ENCODE assay signal across 30 cellular contexts in the genomic region with DNA sequence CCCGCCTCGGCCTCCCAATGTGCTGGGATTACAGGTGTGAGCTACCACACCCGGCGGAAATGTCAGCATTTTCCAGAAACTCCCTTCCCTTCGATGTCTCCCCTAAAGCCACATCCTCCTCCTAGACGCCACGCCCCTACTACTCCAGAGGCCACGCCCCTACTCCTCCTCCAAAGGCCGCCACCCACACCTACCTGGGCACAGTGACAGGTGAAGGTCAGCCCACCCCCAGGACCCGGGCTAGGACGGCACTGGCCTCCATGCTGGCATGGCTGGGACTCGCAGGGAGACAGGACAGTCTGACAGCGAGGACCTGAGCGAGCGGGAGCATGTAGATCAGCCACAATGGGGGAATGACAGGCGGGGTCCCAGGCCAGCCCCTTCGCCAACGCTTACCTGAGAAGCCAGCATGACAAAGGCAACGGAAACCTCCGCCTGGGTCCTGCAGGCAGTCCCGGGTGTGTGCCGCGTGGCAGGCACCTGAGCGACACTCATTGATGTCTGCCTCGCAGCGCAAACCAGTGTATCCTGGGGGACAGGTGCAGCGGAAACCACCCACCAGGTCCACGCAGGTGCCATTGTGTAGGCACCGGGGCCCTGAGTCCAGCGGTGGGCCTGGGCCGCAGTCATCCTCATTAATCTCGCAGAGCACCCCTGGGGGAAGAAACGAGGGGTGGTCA. TPM values are rescaled to one million over a fixed set of nuclear protein-coding genes. Genes with fewer than 3 reads are reported as not detected.
A peak's percentile ranks its signal among the peaks of the same experiment; 100 is the strongest.
DNase-seq lines count a peak whose midpoint lies in the region; ATAC-seq and TF ChIP-seq lines count a peak whose summit lies in the region.
"Had no signal": no experiment of that assay in that cellular context is flagged by ENCODE, and none has a peak within 500 bp of the region (broad histone marks: within the 10 kb centered on the region; RNA-seq: fewer than 3 reads in every experiment).

No MANE protein-coding gene starts in this region.

- in situ Hi-C loops in gastrocnemius medialis (cut with MboI; ENCODE audit: low sequenced_read_pairs in 4 of 4) = loop anchor here in 2 of 4 donors (5.0 to 10.0 kb wide), 2 partner anchors 86 to 379 kb away; no protein-coding TSS in a partner anchor

- no peak for TF ChIP-seq POLR2A in gastrocnemius medialis (IDR thresholded peaks at IDR 0.05)

- no peaks in the 10 kb centered on the region for H3K27me3 ChIP-seq in RWPE2 (ENCODE audit: insufficient read depth, poor library complexity, severe bottlenecking)
- peaks cover 0 to 9% (median 2%) of the 10 kb centered on the region in 3 donors for H3K27me3 ChIP-seq in gastrocnemius medialis
- H3K27me3 ChIP-seq: breast epithelium, ovary had no signal

- ATAC-seq in RWPE2 (ENCODE audit: low read depth) (no peak), esophagus mucosa (peak; percentile 27), gastrocnemius medialis (no peak)
- ATAC-seq: activated CD4-positive, CD25-positive, alpha-beta regulatory T cell treated with anti-CD3 and anti-CD28 coated beads, Interleukin-2, amount 50 U/mL, for 24 hours; heart left ventricle; K562; naive thymus-derived CD4-positive, alpha-beta T cell; PC-3 had no signal

- DNase-seq in NCI-H82 (lab: John Stamatoyannopoulos, UW) = peak; percentile 27
- no peak for DNase-seq in NCI-H82 treated with DMSO at 0.1 percent for 48 hours (lab: John Stamatoyannopoulos, UW; ENCODE audit: unreplicated experiment)
- DNase-seq in RWPE2 (ENCODE audit: low spot score) = peak; percentile 66
- no peak for DNase-seq in gastrocnemius medialis
- DNase-seq in posterior cingulate gyrus = no peak
- DNase-seq in dedifferentiated amniotic fluid mesenchymal stem cell (ENCODE audit: extremely low spot score) = no peak
- no peak for DNase-seq in superior temporal gyrus (ENCODE audit: extremely low spot score)
- DNase-seq: activated CD4-positive, alpha-beta T cell treated with anti-CD3 and anti-CD28 coated beads, Interleukin-2, amount 50 U/mL, for 48 hours; activated naive CD4-positive, alpha-beta T cell treated with anti-CD3 and anti-CD28 coated beads, Interleukin-2, amount 50 U/mL, for 16 hours; Calu3; DMS79; effector CD4-positive, alpha-beta T cell; erythroblast; naive thymus-derived CD4-positive, alpha-beta T cell; NCI-H1105; NCI-H187 treated with DMSO at 0.1 percent for 48 hours; NCI-H524; ovary; PC-3; SK-N-SH; stimulated activated naive CD4-positive, alpha-beta T cell treated with Interleukin-2 at 50 U/mL for 16 hours had no signal

- intact Hi-C loops in gastrocnemius medialis (cut with DNase I; ENCODE audit: low total_unique reads) (loop anchor here (5.0 kb wide), 1 partner anchor 74 kb away; no protein-coding TSS in a partner anchor), posterior cingulate gyrus (cut with DNase I) (no loop called here)

- H3K9me3 ChIP-seq in RWPE2 (ENCODE audit: severe bottlenecking) (no peaks in the 10 kb centered on the region), gastrocnemius medialis (no peaks in the 10 kb centered on the region)
- H3K9me3 ChIP-seq: breast epithelium, heart left ventricle, ovary, SK-N-SH had no signal

- H3K27ac ChIP-seq in RWPE2 (ENCODE audit: poor library complexity, severe bottlenecking) (no peak overlapping the region), gastrocnemius medialis (peak overlapping the region in 3 of 4 donors; percentile 10 to 31 (median 14))
- H3K27ac ChIP-seq: breast epithelium, ovary had no signal

- H3K36me3 ChIP-seq in RWPE2 (ENCODE audit: low read depth) = no peaks in the 10 kb centered on the region
- no peaks in the 10 kb centered on the region for H3K36me3 ChIP-seq in gastrocnemius medialis
- H3K36me3 ChIP-seq: breast epithelium, ovary had no signal

- H3K4me3 ChIP-seq in RWPE2 (ENCODE audit: severe bottlenecking) (no peak overlapping the region), gastrocnemius medialis (no peak overlapping the region)
- H3K4me3 ChIP-seq: K562, ovary, skin epidermis had no signal

- H3K4me1 ChIP-seq in RWPE2 (ENCODE audit: insufficient read depth, poor library complexity, severe bottlenecking) = no peaks in the 10 kb centered on the region
- H3K4me1 ChIP-seq in gastrocnemius medialis = peaks cover 0 to 4% of the 10 kb centered on the region in 2 donors
- H3K4me1 ChIP-seq: breast epithelium had no signal

- no peak for TF ChIP-seq CTCF in RWPE2 (IDR thresholded peaks at IDR 0.05; ENCODE audit: poor library complexity, severe bottlenecking)
- TF ChIP-seq CTCF in gastrocnemius medialis (IDR thresholded peaks at IDR 0.05 in 4 of 5, conservative IDR thresholded peaks at IDR 0.05 in 1 of 5) = no peak

RNA-seq across cellular contexts. Expression of a gene that starts 22.0 kb away (rescaled TPM):
- total RNA-seq in esophagus mucosa = 149 TPM
- total RNA-seq in gastrocnemius medialis = 10 to 100 TPM in 3 of 4 donors, 1 to 10 TPM in 1; 6.4 to 53.3 (median 32.7) TPM
- total RNA-seq: T-helper 1 cell treated with Interleukin-12 subunit alpha and Interleukin-12 subunit beta and Interleukin-4 antibody, amounts not matched to agents 30 ng/mL and 1 ng/mL, for 36 hours had no signal

RNA-seq across cellular contexts. Expression of a gene that starts 53.5 kb away (rescaled TPM):
- 34.6 TPM for total RNA-seq in esophagus mucosa
- total RNA-seq in gastrocnemius medialis = not detected
- total RNA-seq: A172; PC-3; T-helper 1 cell treated with Interleukin-12 subunit alpha and Interleukin-12 subunit beta and Interleukin-4 antibody, amounts not matched to agents 30 ng/mL and 1 ng/mL, for 36 hours; temporal lobe had no signal

Comparison
In these comparisons a context has a peak if more than half of its experiments do, and no peak if none do; other contexts are left out.
1. DNase-seq: peak in NCI-H82 (single experiment) and RWPE2 (single experiment); none in NCI-H82 treated with DMSO at 0.1 percent for 48 hours (single experiment), gastrocnemius medialis (0 of 2), posterior cingulate gyrus (0 of 10), dedifferentiated amniotic fluid mesenchymal stem cell (single experiment) and superior temporal gyrus (single experiment).
2. RNA of a gene that starts 53.5 kb away (total RNA-seq): 34.6 TPM in esophagus mucosa (single experiment); not detected in gastrocnemius medialis; every median in the first group is over 10 times any median in the second.